9 cellular contexts compared by ENCODE assay signal in genomic region chr13:40813662-40814454, GRCh38. TPM values are rescaled to one million over a fixed set of nuclear protein-coding genes. Genes with fewer than 3 reads are reported as not detected.
DNase-seq lines count a peak whose midpoint lies in the region; ATAC-seq and TF ChIP-seq lines count a peak whose summit lies in the region.
"Had no signal": no experiment of that assay in that cellular context is flagged by ENCODE, and none has a peak within 500 bp of the region (broad histone marks: within the 10 kb centered on the region; RNA-seq: fewer than 3 reads in every experiment).

No MANE protein-coding gene starts in this region.

- H3K4me3 ChIP-seq in iPS DF 6.9 (ENCODE audit: low read length), result no peak overlapping the region
- H3K4me3 ChIP-seq in vagina, result no peak overlapping the region
- H3K4me3 ChIP-seq: SJCRH30 had no signal

- intact Hi-C loops in vagina (cut with DNase I), result no loop called here

- WGBS in iPS DF 6.9 (ENCODE audit: insufficient coverage, insufficient read length), result no CpG with 5 or more reads among the region's 7 CpGs

- TF ChIP-seq CTCF in vagina (IDR thresholded peaks at IDR 0.05), result no peak

- no peak for TF ChIP-seq POLR2A in vagina (IDR thresholded peaks at IDR 0.05)

- ATAC-seq in HG02885 (IDR thresholded peaks at IDR 0.05; ENCODE audit: poor library complexity, unreplicated experiment), result peak; percentile 62
- no peak for ATAC-seq in GM18498 (IDR thresholded peaks at IDR 0.05; ENCODE audit: unreplicated experiment)

- DNase-seq in ELR (ENCODE audit: low read depth) (peak; percentile 67), SKM-1 treated with dmso at 0.1 percent for 144 hours (lab: John Stamatoyannopoulos, UW; ENCODE audit: unreplicated experiment) (peak; percentile 31), iPS DF 6.9 (ENCODE audit: low read depth, low spot score) (peak; percentile 4), vagina (ENCODE audit: extremely low spot score in 2 of 2) (no peak), HPDE6-E6E7 (ENCODE audit: extremely low spot score) (no peak), NCI-H1694 treated with DMSO at 0.1 percent for 48 hours (lab: John Stamatoyannopoulos, UW) (no peak)

- H3K9me3 ChIP-seq in iPS DF 6.9 (ENCODE audit: control insufficient read depth, insufficient read depth, low read length) (no peaks in the 10 kb centered on the region), vagina (no peaks in the 10 kb centered on the region)

- no peaks in the 10 kb centered on the region for H3K4me1 ChIP-seq in iPS DF 6.9 (ENCODE audit: control insufficient read depth, insufficient read depth, low read length)
- H3K4me1 ChIP-seq in vagina, result no peaks in the 10 kb centered on the region

- no peaks in the 10 kb centered on the region for H3K36me3 ChIP-seq in iPS DF 6.9 (ENCODE audit: control insufficient read depth, insufficient read depth, low read length)
- H3K36me3 ChIP-seq in vagina, result peaks cover 0 to 10% of the 10 kb centered on the region in 2 donors

- H3K27me3 ChIP-seq in iPS DF 6.9 (ENCODE audit: control insufficient read depth, insufficient read depth, low read length) (no peaks in the 10 kb centered on the region), vagina (no peaks in the 10 kb centered on the region)
- H3K27me3 ChIP-seq: SJCRH30 had no signal

- H3K27ac ChIP-seq in iPS DF 6.9 (ENCODE audit: low read length) (no peak overlapping the region), vagina (no peak overlapping the region)
- H3K27ac ChIP-seq: SJCRH30 had no signal

RNA-seq across cellular contexts. Expression of gene SLC25A15, which starts 24.4 kb away (rescaled TPM):
- total RNA-seq in vagina, result 7.1 TPM

RNA-seq across cellular contexts. Expression of gene MRPS31, which starts 42.9 kb away (rescaled TPM):
- total RNA-seq in vagina, result 17.9 TPM

Comparison
In these comparisons a context has a peak if more than half of its experiments do, and no peak if none do; other contexts are left out.
1. DNase-seq: peak in ELR (single experiment), SKM-1 treated with dmso at 0.1 percent for 144 hours (single experiment) and iPS DF 6.9 (single experiment); none in vagina (0 of 2), HPDE6-E6E7 (single experiment) and NCI-H1694 treated with DMSO at 0.1 percent for 48 hours (single experiment).